8 cellular contexts compared by ENCODE assay signal in genomic region chr15:69394556-69395282, GRCh38. TPM values are rescaled to one million over a fixed set of nuclear protein-coding genes. Genes with fewer than 3 reads are reported as not detected.
DNase-seq lines count a peak whose midpoint lies in the region; ATAC-seq, FAIRE-seq and TF ChIP-seq lines count a peak whose summit lies in the region.

No MANE protein-coding gene starts in this region.

- intact Hi-C loops in activated CD4-positive, alpha-beta T cell treated with anti-CD3 and anti-CD28 coated beads, Interleukin-2, amount 10 ng/mL, durations not matched to agents 24 days and 14 days (cut with micrococcal nuclease) = loop anchor here (1.0 kb wide), 1 partner anchor 335 kb away; no protein-coding TSS in a partner anchor
- intact Hi-C loops in colonic mucosa (cut with DNase I) (loop anchor here (10.0 kb wide), 1 partner anchor 130 kb away; no protein-coding TSS in a partner anchor), HepG2 (cut with micrococcal nuclease; ENCODE audit: unreplicated experiment) (loop anchor here (1.0 to 10.0 kb wide), 4 partner anchors 36 to 1342 kb away; partner anchors contain the start of genes GLCE and PIAS1)

- H3F3A ChIP-seq in GM23338 (replicated peaks; ENCODE audit: low read depth) = no peaks in the 10 kb centered on the region

- TF ChIP-seq RAD21 in HepG2 (CRISPR knock-in tag; IDR thresholded peaks at IDR 0.05) = peak; percentile 85

- H3K27me3 ChIP-seq in GM23338 (ENCODE audit: insufficient read depth) = no peaks in the 10 kb centered on the region
- H3K27me3 ChIP-seq in colonic mucosa = no peaks in the 10 kb centered on the region
- H3K27me3 ChIP-seq in HepG2 (ENCODE audit: control insufficient read depth in 1 of 2, insufficient read depth in 2 of 2, low read length in 2 of 2) = peaks cover 2 to 22% of the 10 kb centered on the region in 2 experiments; a peak in 4 of 5 replicates

- DNase-seq in CMK (ENCODE audit: low read depth) (peak; percentile 63), GM23338 (ENCODE audit: low spot score) (peak; percentile 92), NCI-H2171 treated with DMSO at 0.1 percent for 48 hours (lab: John Stamatoyannopoulos, UW) (peak; percentile 66), colonic mucosa (peak; percentile 82), HepG2 (ENCODE audit: low spot score) (peak; percentile 31)
- peak; percentile 95 for DNase-seq in activated CD4-positive, alpha-beta T cell treated with anti-CD3 and anti-CD28 coated beads, Interleukin-2, amount 10 ng/mL, durations not matched to agents 24 days and 14 days
- DNase-seq in stimulated activated CD4-positive, alpha-beta T cell treated with anti-CD3 and anti-CD28 coated beads, Interleukin-4, amount 100 ng/mL, for 4 hours = peak; percentile 68 to 89

- no peak overlapping the region; the same call in 2 of the 3 replicates for H3K4me3 Mint-ChIP-seq in GM23338
- H3K4me3 Mint-ChIP-seq in activated CD4-positive, alpha-beta T cell treated with anti-CD3 and anti-CD28 coated beads, Interleukin-2, amount 10 ng/mL, durations not matched to agents 24 days and 14 days = peak overlapping the region; percentile 31

- H3K4me3 ChIP-seq in GM23338 (no peak overlapping the region), colonic mucosa (no peak overlapping the region), HepG2 (replicated peaks in 1 of 3; ENCODE audit: insufficient read depth in 1 of 3, low read depth in 2 of 3, low read length in 3 of 3) (no peak overlapping the region; a peak in 1 of 6 replicates)

- peak overlapping the region; percentile 88; the same call in 1 of the 2 replicates for H2AFZ ChIP-seq in GM23338
- H2AFZ ChIP-seq in HepG2 (ENCODE audit: low read length) = no peak overlapping the region

- no peak for TF ChIP-seq POLR2A in HepG2 (IDR thresholded peaks at IDR 0.05; ENCODE audit: insufficient read depth in 1 of 2, low read depth in 2 of 2, low read length in 2 of 2)

- H3K36me3 Mint-ChIP-seq in GM23338 (ENCODE audit: low read depth) = peaks cover 3% of the 10 kb centered on the region; the same call in 2 of the 3 replicates
- no peaks in the 10 kb centered on the region for H3K36me3 Mint-ChIP-seq in activated CD4-positive, alpha-beta T cell treated with anti-CD3 and anti-CD28 coated beads, Interleukin-2, amount 10 ng/mL, durations not matched to agents 24 days and 14 days (ENCODE audit: low read depth)

- H3K27ac ChIP-seq in GM23338 (ENCODE audit: low read depth) (no peak overlapping the region), colonic mucosa (no peak overlapping the region), HepG2 (ENCODE audit: extremely low read length, insufficient read depth, low read length) (no peak overlapping the region)

- no peaks in the 10 kb centered on the region; the same call in 2 of the 3 replicates for H3K9me3 Mint-ChIP-seq in GM23338
- no peaks in the 10 kb centered on the region for H3K9me3 Mint-ChIP-seq in activated CD4-positive, alpha-beta T cell treated with anti-CD3 and anti-CD28 coated beads, Interleukin-2, amount 10 ng/mL, durations not matched to agents 24 days and 14 days

- H3K79me2 ChIP-seq in GM23338 (replicated peaks; ENCODE audit: insufficient read depth) = no peaks in the 10 kb centered on the region
- H3K79me2 ChIP-seq in HepG2 (ENCODE audit: insufficient read depth, low read length) = no peaks in the 10 kb centered on the region

- TF ChIP-seq CTCF in GM23338 (conservative IDR thresholded peaks at IDR 0.05; ENCODE audit: low read depth in 2 of 2) (peak; percentile 89 to 95), colonic mucosa (IDR thresholded peaks at IDR 0.05) (peak; percentile 93), HepG2 (CRISPR knock-in tag; IDR thresholded peaks at IDR 0.05) (peak; percentile 94)

- no TSS peak for BruUV-seq in HepG2 (replicated peaks; lab: Mats Ljungman, UMichigan)

- peak; percentile 18 for FAIRE-seq in HepG2 (lab: Jason Lieb, UNC)

- in situ Hi-C loops in HepG2 (cut with HindIII; ENCODE audit: extremely low pct_ligation_motif_present, low pct_unique_long_range_greater_than_20kb) = loop anchor here (5.0 kb wide), 1 partner anchor 337 kb away; no protein-coding TSS in a partner anchor

- H3K9ac ChIP-seq in colonic mucosa (ENCODE audit: low read depth in 2 of 2, low read length in 2 of 2) (no peak overlapping the region), HepG2 (ENCODE audit: insufficient read depth, low read depth, low read length) (no peak overlapping the region)

- no peaks in the 10 kb centered on the region for H3K36me3 ChIP-seq in GM23338 (ENCODE audit: insufficient read depth)
- H3K36me3 ChIP-seq in colonic mucosa = no peaks in the 10 kb centered on the region
- no peaks in the 10 kb centered on the region for H3K36me3 ChIP-seq in HepG2 (replicated peaks in 1 of 2; ENCODE audit: control insufficient read depth in 1 of 2, insufficient read depth in 2 of 2, low read length in 2 of 2)

- CTCF ChIA-PET in HepG2 (lab: Yijun Ruan, JAX; ENCODE audit: low intra/inter-chr PET ratio, low total read pairs) = interaction anchor here (1.4 to 2.8 kb wide), 3 partner anchors 129 to 349 kb away, joined by 4 to 34 read pairs (median 4); no protein-coding TSS in a partner anchor

- H3K27ac Mint-ChIP-seq in GM23338 = no peak overlapping the region
- H3K27ac Mint-ChIP-seq in activated CD4-positive, alpha-beta T cell treated with anti-CD3 and anti-CD28 coated beads, Interleukin-2, amount 10 ng/mL, durations not matched to agents 24 days and 14 days = no peak overlapping the region

- ATAC-seq in GM23338 (peak; percentile 98), HepG2 (peak; percentile 92), HG02623 (IDR thresholded peaks at IDR 0.05; ENCODE audit: unreplicated experiment) (no peak)

- H3K9me3 ChIP-seq in colonic mucosa (no peaks in the 10 kb centered on the region), HepG2 (ENCODE audit: low read length) (no peaks in the 10 kb centered on the region)

- H3K27me3 Mint-ChIP-seq in GM23338 (ENCODE audit: insufficient read depth, low read depth, poor library complexity) = peaks cover 12% of the 10 kb centered on the region
- peaks cover 10% of the 10 kb centered on the region for H3K27me3 Mint-ChIP-seq in activated CD4-positive, alpha-beta T cell treated with anti-CD3 and anti-CD28 coated beads, Interleukin-2, amount 10 ng/mL, durations not matched to agents 24 days and 14 days

- H3K4me1 ChIP-seq in GM23338 (ENCODE audit: insufficient read depth) (peaks cover 12% of the 10 kb centered on the region; the same call in 1 of the 2 replicates), colonic mucosa (no peaks in the 10 kb centered on the region), HepG2 (ENCODE audit: insufficient read depth, low read length) (peaks cover 26% of the 10 kb centered on the region)

- H3K4me1 Mint-ChIP-seq in GM23338 = peaks cover 25% of the 10 kb centered on the region
- peaks cover 9% of the 10 kb centered on the region for H3K4me1 Mint-ChIP-seq in activated CD4-positive, alpha-beta T cell treated with anti-CD3 and anti-CD28 coated beads, Interleukin-2, amount 10 ng/mL, durations not matched to agents 24 days and 14 days

- H3K9me2 ChIP-seq in GM23338 (ENCODE audit: insufficient read depth) = no peaks in the 10 kb centered on the region

- 23% methylated on average over 31 of the region's 36 CpGs for WGBS in HepG2 (ENCODE audit: low lambda C conversion rate)

- H4K20me1 ChIP-seq in GM23338 (replicated peaks; ENCODE audit: insufficient read depth) = no peaks in the 10 kb centered on the region
- no peaks in the 10 kb centered on the region for H4K20me1 ChIP-seq in HepG2 (ENCODE audit: insufficient read depth, low read length)

- TF ChIP-seq EP300 in HepG2 (IDR thresholded peaks at IDR 0.05; ENCODE audit: low read depth in 2 of 2, low read length in 2 of 2) = no peak
- TF ChIP-seq EP300 in HepG2 (CRISPR knock-in tag; IDR thresholded peaks at IDR 0.05; ENCODE audit: borderline replicate concordance) = no peak

- POLR2A ChIA-PET in HepG2 (lab: Yijun Ruan, JAX) = no interaction called here

- peak overlapping the region; percentile 72; the same call in 1 of the 2 replicates for H3K4me2 ChIP-seq in GM23338
- peak overlapping the region; percentile 43 for H3K4me2 ChIP-seq in HepG2 (ENCODE audit: low read depth, low read length)

RNA-seq across cellular contexts. Expression of gene KIF23, which starts 19.4 kb away (rescaled TPM):
- total RNA-seq in GM23338 (2014; rRNA removed; shearing (Covaris generic)) = 76.9 and 103 TPM in 2 replicates
- 36.7 and 52.9 TPM in 2 replicates for polyA plus RNA-seq in GM23338 (2016; fragmentation: Nextera tagmentation; extraction: Ambion mirVana)
- 36.0 and 40.0 TPM in 2 replicates for total RNA-seq in activated CD4-positive, alpha-beta T cell treated with anti-CD3 and anti-CD28 coated beads, Interleukin-2, amount 10 ng/mL, durations not matched to agents 24 days and 14 days
- total RNA-seq in colonic mucosa = 10 to 100 TPM in 1 of 2 donors, 1 to 10 TPM in 1; 9.5 to 38.3 TPM
- total RNA-seq in HepG2 (2016; rRNA removed; fragmentation: Illumina TruSeq; extraction: Trizol) = 38.1 and 51.2 TPM in 2 replicates
- total RNA-seq in HepG2 (2016; cell fraction: cytosol; rRNA removed; fragmentation: Illumina TruSeq; extraction: Trizol; ENCODE audit: low read depth) = 25.1 and 27.8 TPM in 2 replicates
- 36.6 and 47.8 TPM in 2 replicates for total RNA-seq in HepG2 (2016; cell fraction: insoluble cytoplasmic fraction; rRNA removed; fragmentation: Illumina TruSeq; extraction: Trizol)
- total RNA-seq in HepG2 (2016; cell fraction: membrane; rRNA removed; fragmentation: Illumina TruSeq; extraction: Trizol) = 11.1 and 11.6 TPM in 2 replicates
- total RNA-seq in HepG2 (2016; cell fraction: nucleus; rRNA removed; fragmentation: Illumina TruSeq; extraction: Trizol) = 35.8 and 39.8 TPM in 2 replicates
- 8.4 and 11.3 TPM in 2 replicates for polyA plus RNA-seq in HepG2 (2011; rRNA removed)
- 3.8 and 5.7 TPM in 2 replicates for polyA plus RNA-seq in HepG2 (2011; cell fraction: cytosol; rRNA removed)
- polyA plus RNA-seq in HepG2 (2011; cell fraction: nucleus; rRNA removed) = 18.6 and 25.3 TPM in 2 replicates
- 6.7 and 12.1 TPM in 2 replicates for polyA plus RNA-seq in HepG2 (2012)
- polyA plus RNA-seq in HepG2 (2016; cell fraction: cytosol; fragmentation: Illumina TruSeq; extraction: Trizol; ENCODE audit: low read depth) = 1.1 and 1.3 TPM in 2 replicates
- polyA plus RNA-seq in HepG2 (2016; cell fraction: insoluble cytoplasmic fraction; fragmentation: Illumina TruSeq; extraction: Trizol; ENCODE audit: low read depth) = 41.4 and 46.9 TPM in 2 replicates
- 2.8 and 3.7 TPM in 2 replicates for polyA plus RNA-seq in HepG2 (2016; cell fraction: membrane; fragmentation: Illumina TruSeq; extraction: Trizol; ENCODE audit: low read depth)
- 51.9 and 52.6 TPM in 2 replicates for polyA plus RNA-seq in HepG2 (2016; cell fraction: nucleus; fragmentation: Illumina TruSeq; extraction: Trizol; ENCODE audit: insufficient read depth, low read depth)
- polyA minus RNA-seq in HepG2 (2011; rRNA and poly(A)+ RNA removed; ENCODE audit: low replicate concordance) = 9.4 and 66.2 TPM in 2 replicates
- polyA minus RNA-seq in HepG2 (2011; cell fraction: cytosol; rRNA and poly(A)+ RNA removed) = 5.4 and 6.8 TPM in 2 replicates
- 19.5 and 25.9 TPM in 2 replicates for polyA minus RNA-seq in HepG2 (2011; cell fraction: nucleus; rRNA and poly(A)+ RNA removed)

RNA-seq across cellular contexts. Expression of gene RPLP1, which starts 57.9 kb away (rescaled TPM):
- total RNA-seq in GM23338 (2014; rRNA removed; shearing (Covaris generic)) = 283 and 305 TPM in 2 replicates
- 3,258 and 3,794 TPM in 2 replicates for polyA plus RNA-seq in GM23338 (2016; fragmentation: Nextera tagmentation; extraction: Ambion mirVana)
- 1,827 and 1,829 TPM in 2 replicates for total RNA-seq in activated CD4-positive, alpha-beta T cell treated with anti-CD3 and anti-CD28 coated beads, Interleukin-2, amount 10 ng/mL, durations not matched to agents 24 days and 14 days
- total RNA-seq in colonic mucosa = 1,000 to 10,000 TPM; 1,531 to 1,739 TPM
- 797 and 817 TPM in 2 replicates for total RNA-seq in HepG2 (2016; rRNA removed; fragmentation: Illumina TruSeq; extraction: Trizol)
- total RNA-seq in HepG2 (2016; cell fraction: cytosol; rRNA removed; fragmentation: Illumina TruSeq; extraction: Trizol; ENCODE audit: low read depth) = 2,715 and 2,875 TPM in 2 replicates
- total RNA-seq in HepG2 (2016; cell fraction: insoluble cytoplasmic fraction; rRNA removed; fragmentation: Illumina TruSeq; extraction: Trizol) = 770 and 847 TPM in 2 replicates
- 2,691 and 2,904 TPM in 2 replicates for total RNA-seq in HepG2 (2016; cell fraction: membrane; rRNA removed; fragmentation: Illumina TruSeq; extraction: Trizol)
- 376 and 425 TPM in 2 replicates for total RNA-seq in HepG2 (2016; cell fraction: nucleus; rRNA removed; fragmentation: Illumina TruSeq; extraction: Trizol)
- 929 and 1,118 TPM in 2 replicates for polyA plus RNA-seq in HepG2 (2011; rRNA removed)
- 1,248 and 1,609 TPM in 2 replicates for polyA plus RNA-seq in HepG2 (2011; cell fraction: cytosol; rRNA removed)
- 481 and 511 TPM in 2 replicates for polyA plus RNA-seq in HepG2 (2011; cell fraction: nucleus; rRNA removed)
- polyA plus RNA-seq in HepG2 (2012) = 1,800 and 1,929 TPM in 2 replicates
- polyA plus RNA-seq in HepG2 (2016; cell fraction: cytosol; fragmentation: Illumina TruSeq; extraction: Trizol; ENCODE audit: low read depth) = 7,466 and 8,712 TPM in 2 replicates
- polyA plus RNA-seq in HepG2 (2016; cell fraction: insoluble cytoplasmic fraction; fragmentation: Illumina TruSeq; extraction: Trizol; ENCODE audit: low read depth) = 1,627 and 1,657 TPM in 2 replicates
- polyA plus RNA-seq in HepG2 (2016; cell fraction: membrane; fragmentation: Illumina TruSeq; extraction: Trizol; ENCODE audit: low read depth) = 6,180 and 6,214 TPM in 2 replicates
- 1,328 and 1,370 TPM in 2 replicates for polyA plus RNA-seq in HepG2 (2016; cell fraction: nucleus; fragmentation: Illumina TruSeq; extraction: Trizol; ENCODE audit: insufficient read depth, low read depth)
- polyA minus RNA-seq in HepG2 (2011; rRNA and poly(A)+ RNA removed; ENCODE audit: low replicate concordance) = 1,160 and 1,197 TPM in 2 replicates
- 1,916 and 2,042 TPM in 2 replicates for polyA minus RNA-seq in HepG2 (2011; cell fraction: cytosol; rRNA and poly(A)+ RNA removed)
- 190 and 217 TPM in 2 replicates for polyA minus RNA-seq in HepG2 (2011; cell fraction: nucleus; rRNA and poly(A)+ RNA removed)

Comparison
In these comparisons a context has a peak if more than half of its experiments do, and no peak if none do; other contexts are left out.
1. DNase-seq: peak in every context shown above with its lines; median percentile 95 in activated CD4-positive, alpha-beta T cell treated with anti-CD3 and anti-CD28 coated beads, Interleukin-2, amount 10 ng/mL, durations not matched to agents 24 days and 14 days; 92 in GM23338; 82 in colonic mucosa; 78 in stimulated activated CD4-positive, alpha-beta T cell treated with anti-CD3 and anti-CD28 coated beads, Interleukin-4, amount 100 ng/mL, for 4 hours; 66 in NCI-H2171 treated with DMSO at 0.1 percent for 48 hours; 63 in CMK; 31 in HepG2.